ENCODE assay signal across 11 cellular contexts in genomic region chr12:94558612-94559011, GRCh38.
A peak's percentile ranks its signal among the peaks of the same experiment; 100 is the strongest.
DNase-seq lines count a peak whose midpoint lies in the region; ATAC-seq and TF ChIP-seq lines count a peak whose summit lies in the region.
"Had no signal": no experiment of that assay in that cellular context is flagged by ENCODE, and none has a peak within 500 bp of the region (broad histone marks: within the 10 kb centered on the region; RNA-seq: fewer than 3 reads in every experiment).

No MANE protein-coding gene starts in this region.

- no peak for TF ChIP-seq CTCF in nephron progenitor cell (IDR thresholded peaks at IDR 0.05)

- ATAC-seq in HG03139 (IDR thresholded peaks at IDR 0.05; ENCODE audit: unreplicated experiment) (no peak), left ventricle myocardium superior (no peak)
- ATAC-seq: HCT116 had no signal

- no peak overlapping the region for H3K27ac Mint-ChIP-seq in nephron progenitor cell

- DNase-seq in LoVo (ENCODE audit: low spot score) (peak; percentile 29), islet precursor cell (peak; percentile 37), nephron progenitor cell (no peak), left ventricle myocardium superior (no peak), Kasumi-1 (lab: John Stamatoyannopoulos, UW) (no peak), AML-193 (lab: John Stamatoyannopoulos, UW) (no peak)
- DNase-seq: CD4-positive, CD25-positive, alpha-beta regulatory T cell; DMS53; GF-D8 had no signal

- H3K4me3 Mint-ChIP-seq in nephron progenitor cell, result peak overlapping the region; percentile 13
- H3K4me3 Mint-ChIP-seq: CD4-positive, CD25-positive, alpha-beta regulatory T cell had no signal

- H3K4me1 Mint-ChIP-seq in nephron progenitor cell, result peaks cover 35% of the 10 kb centered on the region
- H3K4me1 Mint-ChIP-seq: CD4-positive, CD25-positive, alpha-beta regulatory T cell had no signal

- H3K36me3 Mint-ChIP-seq in nephron progenitor cell (ENCODE audit: low read depth), result peaks cover 16% of the 10 kb centered on the region
- H3K36me3 Mint-ChIP-seq: CD4-positive, CD25-positive, alpha-beta regulatory T cell had no signal

- peaks cover 40% of the 10 kb centered on the region for H3K27me3 Mint-ChIP-seq in nephron progenitor cell (ENCODE audit: low read depth, poor library complexity)

- intact Hi-C loops in left ventricle myocardium superior (cut with micrococcal nuclease), result no loop called here

- peaks cover 8% of the 10 kb centered on the region for H3K9me3 Mint-ChIP-seq in nephron progenitor cell

Comparison
In these comparisons a context has a peak if more than half of its experiments do, and no peak if none do; other contexts are left out.
1. DNase-seq: peak in LoVo (single experiment) and islet precursor cell (single experiment); none in nephron progenitor cell (single experiment), left ventricle myocardium superior (single experiment), Kasumi-1 (0 of 2) and AML-193 (0 of 2).